In genomic region chr1:9724706-9725476, GRCh38 we compare ENCODE assay signal across 7 cellular contexts.
DNase-seq lines count a peak whose midpoint lies in the region; ATAC-seq, FAIRE-seq and TF ChIP-seq lines count a peak whose summit lies in the region.

No MANE protein-coding gene starts in this region.

- 54 to 71% methylated on average over 24 of the region's 24 CpGs for WGBS in sigmoid colon, 2 donors

- no peak overlapping the region for H3K4me3 ChIP-seq in SJSA1
- H3K4me3 ChIP-seq in sigmoid colon: no peak overlapping the region

- FAIRE-seq in HTR-8/SVneo (lab: Jason Lieb, UNC): no peak

- no peaks in the 10 kb centered on the region for H3K27me3 ChIP-seq in SJSA1 (replicated peaks)
- no peaks in the 10 kb centered on the region for H3K27me3 ChIP-seq in sigmoid colon

- TF ChIP-seq CTCF in GM12874 (IDR thresholded peaks at IDR 0.05; ENCODE audit: insufficient read depth, low read depth, low read length) (peak; percentile 93), sigmoid colon (IDR thresholded peaks at IDR 0.05) (peak; percentile 43 to 75 (median 73))

- no peak for TF ChIP-seq POLR2A in sigmoid colon (IDR thresholded peaks at IDR 0.05)

- H3K27ac ChIP-seq in SJSA1 (no peak overlapping the region), sigmoid colon (no peak overlapping the region)

- intact Hi-C loops in sigmoid colon (cut with DNase I): loop anchor here (5.0 kb wide), 2 partner anchors 98 to 142 kb away; no protein-coding TSS in a partner anchor

- H3K9me3 ChIP-seq in SJSA1 (replicated peaks) (peaks cover 4% of the 10 kb centered on the region; the same call in 1 of the 2 replicates), sigmoid colon (peaks cover 0 to 3% (median 0%) of the 10 kb centered on the region in 4 donors)

- H3K36me3 ChIP-seq in SJSA1 (peaks cover 72% of the 10 kb centered on the region), sigmoid colon (peaks cover 11 to 74% (median 29%) of the 10 kb centered on the region in 4 donors)

- no peak for TF ChIP-seq EP300 in sigmoid colon (IDR thresholded peaks at IDR 0.05)

- no peak for ATAC-seq in GM21367 (IDR thresholded peaks at IDR 0.05; ENCODE audit: unreplicated experiment)

- DNase-seq in HTR-8/SVneo (ENCODE audit: insufficient read length, low spot score): peak; percentile 74
- DNase-seq in SJSA1 (ENCODE audit: low read depth in 1 of 2, low spot score in 2 of 2): peak; percentile 47 to 70
- DNase-seq in activated gamma-delta T cell treated with Interleukin-2 at 50 U/mL for 16 hours: peak; percentile 72
- peak; percentile 82 for DNase-seq in germinal center (ENCODE audit: low spot score)
- DNase-seq in sigmoid colon: peak; percentile 73

- H3K4me1 ChIP-seq in SJSA1 (replicated peaks) (peaks cover 1% of the 10 kb centered on the region; the same call in 1 of the 2 replicates), sigmoid colon (peaks cover 0 to under 1% (median 0%) of the 10 kb centered on the region in 4 donors)
